22 cellular contexts compared by ENCODE assay signal in the genomic region with DNA sequence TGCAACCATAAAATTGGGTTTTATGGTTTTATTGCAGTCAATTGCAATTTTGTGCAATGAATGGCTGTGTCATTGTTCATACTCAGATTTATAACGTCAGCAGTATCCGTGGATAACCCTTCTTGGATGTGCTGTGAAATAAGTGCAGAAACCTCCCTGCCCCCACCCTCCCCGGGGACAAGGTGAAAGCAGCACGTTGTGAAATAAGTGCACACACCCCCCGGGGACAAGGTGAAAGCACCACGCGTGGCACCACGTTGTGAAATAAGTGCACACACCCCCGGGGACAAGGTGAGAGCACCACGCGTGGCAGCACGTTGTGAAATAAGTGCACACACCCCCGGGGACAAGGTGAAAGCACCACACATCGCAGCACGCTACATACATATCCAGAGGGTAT.
A peak's percentile ranks its signal among the peaks of the same experiment; 100 is the strongest.
DNase-seq lines count a peak whose midpoint lies in the region; ATAC-seq and TF ChIP-seq lines count a peak whose summit lies in the region.
"Had no signal": no experiment of that assay in that cellular context is flagged by ENCODE, and none has a peak within 500 bp of the region (broad histone marks: within the 10 kb centered on the region; RNA-seq: fewer than 3 reads in every experiment).

No MANE protein-coding gene starts in this region.

- H3K79me2 ChIP-seq in PC-3 (ENCODE audit: low read length) (no peaks in the 10 kb centered on the region), hepatocyte (no peaks in the 10 kb centered on the region), osteoblast (ENCODE audit: insufficient read depth, low read length) (no peaks in the 10 kb centered on the region)

- 86% methylated on average over 15 of the region's 15 CpGs for WGBS in hepatocyte (ENCODE audit: low lambda C conversion rate, missing lambda C conversion rate)

- H3K27me3 ChIP-seq in PC-3 (ENCODE audit: low read length) (no peaks in the 10 kb centered on the region), hepatocyte (no peaks in the 10 kb centered on the region), osteoblast (ENCODE audit: insufficient read depth, low read length) (no peaks in the 10 kb centered on the region)

- TF ChIP-seq CTCF in AG09309 (IDR thresholded peaks at IDR 0.05; ENCODE audit: control insufficient read depth, insufficient read depth, low read depth, low read length, missing control alignments) (no peak), PC-3 (conservative IDR thresholded peaks at IDR 0.05; ENCODE audit: low read depth, low read length) (no peak), hepatocyte (IDR thresholded peaks at IDR 0.05; ENCODE audit: poor library complexity) (no peak), osteoblast (IDR thresholded peaks at IDR 0.05; ENCODE audit: extremely low read depth, low read depth, low read length) (no peak), mesothelial cell of epicardium (IDR thresholded peaks at IDR 0.05; ENCODE audit: unreplicated experiment) (no peak)

- H3K9me3 ChIP-seq in PC-3 (ENCODE audit: low read length) (no peaks in the 10 kb centered on the region), hepatocyte (ENCODE audit: low read depth) (no peaks in the 10 kb centered on the region), osteoblast (ENCODE audit: low read depth, low read length) (no peaks in the 10 kb centered on the region)

- H3K4me3 ChIP-seq in AG09309 (ENCODE audit: control insufficient read depth, low read depth, low read length) (no peak overlapping the region), PC-3 (ENCODE audit: low read length) (no peak overlapping the region), hepatocyte (no peak overlapping the region), osteoblast (ENCODE audit: insufficient read depth, low read length) (no peak overlapping the region)
- H3K4me3 ChIP-seq: K562 had no signal

- no peaks in the 10 kb centered on the region for H4K20me1 ChIP-seq in PC-3 (ENCODE audit: low read length)
- no peaks in the 10 kb centered on the region for H4K20me1 ChIP-seq in hepatocyte (ENCODE audit: insufficient read depth, poor library complexity, severe bottlenecking)
- no peaks in the 10 kb centered on the region for H4K20me1 ChIP-seq in osteoblast (ENCODE audit: insufficient read depth, low read length)

- no peak overlapping the region for H3K4me3 Mint-ChIP-seq in activated naive CD4-positive, alpha-beta T cell treated with anti-CD3 and anti-CD28 coated beads for 36 hours
- H3K4me3 Mint-ChIP-seq in mesothelial cell of epicardium = no peak overlapping the region
- H3K4me3 Mint-ChIP-seq: CD8-positive, alpha-beta memory T cell had no signal

- H3K9ac ChIP-seq in PC-3 (ENCODE audit: low read length) = no peak overlapping the region

- H3K4me2 ChIP-seq in PC-3 (ENCODE audit: low read length) = no peak overlapping the region
- H3K4me2 ChIP-seq in hepatocyte = no peak overlapping the region
- peak overlapping the region; percentile 21 for H3K4me2 ChIP-seq in osteoblast (ENCODE audit: insufficient read depth, low read length)

- CTCF ChIA-PET in PC-3 (lab: Charles Lee) = no interaction called here
- CTCF ChIA-PET in activated naive CD4-positive, alpha-beta T cell treated with anti-CD3 and anti-CD28 coated beads for 36 hours (lab: Charles Lee) = interaction anchor here (0.6 kb wide), 1 partner anchor 10 kb away, joined by 7 read pairs; no protein-coding TSS in a partner anchor

- peak; percentile 40 for ATAC-seq in PC-3
- no peak for ATAC-seq in HG03442 (IDR thresholded peaks at IDR 0.05; ENCODE audit: unreplicated experiment)
- ATAC-seq: HCT116, K562 had no signal

- DNase-seq in AG09309 (ENCODE audit: low read depth) (peak; percentile 43), PC-3 (no peak), hepatocyte (ENCODE audit: low spot score) (peak; percentile 36), osteoblast (ENCODE audit: insufficient read length, low spot score, missing footprints) (no peak), NCI-H2196 treated with DMSO at 0.1 percent for 48 hours (lab: John Stamatoyannopoulos, UW; ENCODE audit: unreplicated experiment) (no peak), mesothelial cell of epicardium (ENCODE audit: low spot score in 2 of 2, unreplicated experiment in 2 of 2) (no peak)
- no peak for DNase-seq in activated naive CD4-positive, alpha-beta T cell treated with anti-CD3 and anti-CD28 coated beads for 36 hours
- DNase-seq: ACHN; CD8-positive, alpha-beta memory T cell; GDM1; GOT3; NCI-H1105; NCI-H146; NCI-H2029; NCI-H524 treated with DMSO at 0.1 percent for 48 hours; RPMI8226; SHP77 had no signal

- H3K27me3 Mint-ChIP-seq in activated naive CD4-positive, alpha-beta T cell treated with anti-CD3 and anti-CD28 coated beads for 36 hours (ENCODE audit: low read depth) = no peaks in the 10 kb centered on the region
- H3K27me3 Mint-ChIP-seq in mesothelial cell of epicardium (ENCODE audit: low read depth) = no peaks in the 10 kb centered on the region
- H3K27me3 Mint-ChIP-seq: CD8-positive, alpha-beta memory T cell had no signal

- no peaks in the 10 kb centered on the region for H3K9me2 ChIP-seq in PC-3 (replicated peaks; ENCODE audit: low read length)
- no peaks in the 10 kb centered on the region for H3K9me2 ChIP-seq in hepatocyte (replicated peaks; ENCODE audit: insufficient read depth)

- intact Hi-C loops in PC-3 (cut with micrococcal nuclease) = no loop called here
- intact Hi-C loops in activated naive CD4-positive, alpha-beta T cell treated with anti-CD3 and anti-CD28 coated beads for 36 hours (cut with micrococcal nuclease) = no loop called here

- no peaks in the 10 kb centered on the region for H3K4me1 Mint-ChIP-seq in activated naive CD4-positive, alpha-beta T cell treated with anti-CD3 and anti-CD28 coated beads for 36 hours (ENCODE audit: low read depth)
- no peaks in the 10 kb centered on the region for H3K4me1 Mint-ChIP-seq in mesothelial cell of epicardium
- H3K4me1 Mint-ChIP-seq: CD8-positive, alpha-beta memory T cell had no signal

- no peaks in the 10 kb centered on the region for H3F3A ChIP-seq in PC-3 (ENCODE audit: low read length, unreplicated experiment)

- POLR2A ChIA-PET in PC-3 (lab: Charles Lee; ENCODE audit: unreplicated experiment) = no interaction called here

- H2AFZ ChIP-seq in PC-3 (ENCODE audit: low read length) (no peak overlapping the region), hepatocyte (no peak overlapping the region), osteoblast (ENCODE audit: low read length) (no peak overlapping the region)

- BruUV-seq in PC-3 (replicated peaks; lab: Mats Ljungman, UMichigan) = no TSS peak

- H3K4me1 ChIP-seq in PC-3 (ENCODE audit: insufficient read depth, low read length) (no peaks in the 10 kb centered on the region), hepatocyte (ENCODE audit: insufficient read depth) (no peaks in the 10 kb centered on the region), osteoblast (ENCODE audit: insufficient read depth, low read length) (no peaks in the 10 kb centered on the region)

- no peak overlapping the region for H3K27ac Mint-ChIP-seq in activated naive CD4-positive, alpha-beta T cell treated with anti-CD3 and anti-CD28 coated beads for 36 hours
- H3K27ac Mint-ChIP-seq in mesothelial cell of epicardium = no peak overlapping the region

- peaks cover 12% of the 10 kb centered on the region for H3K36me3 Mint-ChIP-seq in activated naive CD4-positive, alpha-beta T cell treated with anti-CD3 and anti-CD28 coated beads for 36 hours (ENCODE audit: low read depth)
- H3K36me3 Mint-ChIP-seq in mesothelial cell of epicardium = peaks cover 20% of the 10 kb centered on the region

- H3K36me3 ChIP-seq in PC-3 (ENCODE audit: low read depth, low read length) = no peaks in the 10 kb centered on the region; the same call in 1 of the 2 replicates
- H3K36me3 ChIP-seq in hepatocyte (replicated peaks; ENCODE audit: insufficient read depth, low read depth) = no peaks in the 10 kb centered on the region
- H3K36me3 ChIP-seq in osteoblast (ENCODE audit: insufficient read depth, low read length) = peaks cover 3% of the 10 kb centered on the region

- no peaks in the 10 kb centered on the region for H3K9me3 Mint-ChIP-seq in activated naive CD4-positive, alpha-beta T cell treated with anti-CD3 and anti-CD28 coated beads for 36 hours
- no peaks in the 10 kb centered on the region for H3K9me3 Mint-ChIP-seq in mesothelial cell of epicardium
- H3K9me3 Mint-ChIP-seq: CD8-positive, alpha-beta memory T cell had no signal

- H3K27ac ChIP-seq in PC-3 (ENCODE audit: low read length) (no peak overlapping the region), hepatocyte (no peak overlapping the region), osteoblast (ENCODE audit: low read depth, low read length) (no peak overlapping the region)
- H3K27ac ChIP-seq: 22Rv1, C4-2B had no signal

Comparison
In these comparisons a context has a peak if more than half of its experiments do, and no peak if none do; other contexts are left out.
1. DNase-seq: peak in AG09309 (single experiment) and hepatocyte (single experiment); none in PC-3 (single experiment), osteoblast (single experiment), activated naive CD4-positive, alpha-beta T cell treated with anti-CD3 and anti-CD28 coated beads for 36 hours (single experiment), NCI-H2196 treated with DMSO at 0.1 percent for 48 hours (single experiment) and mesothelial cell of epicardium (0 of 2).